ENCODE assay signal across 21 cellular contexts in the genomic region with DNA sequence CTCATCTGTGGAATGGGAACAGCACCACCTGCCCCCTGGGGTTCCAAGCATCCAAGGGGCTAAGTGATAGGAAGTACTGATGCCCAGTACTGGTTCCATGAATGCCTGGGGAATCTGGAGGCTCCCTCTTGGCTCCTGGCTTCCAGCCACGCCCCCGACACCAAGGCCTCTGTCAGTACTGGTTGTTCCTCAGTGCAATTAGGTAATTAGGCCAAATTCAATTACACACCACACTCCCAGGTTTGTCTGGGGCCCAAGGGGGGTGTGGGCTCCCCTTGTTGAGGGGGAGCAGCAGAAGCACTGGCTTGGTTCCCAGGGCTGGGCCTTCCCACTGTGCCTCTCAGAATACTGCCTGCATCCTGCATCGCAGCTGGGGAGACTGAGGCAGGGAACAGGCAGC.
"Had no signal": no experiment of that assay in that cellular context is flagged by ENCODE, and none has a peak within 500 bp of the region (broad histone marks: within the 10 kb centered on the region; RNA-seq: fewer than 3 reads in every experiment).

No MANE protein-coding gene starts in this region.

- DNase-seq: immature natural killer cell; islet precursor cell; left ventricle myocardium inferior; midbrain; mucosa of descending colon; naive thymus-derived CD4-positive, alpha-beta T cell; small intestine; spleen; stimulated activated CD4-positive, alpha-beta T cell treated with anti-CD3 and anti-CD28 coated beads, Interleukin-4, amount 100 ng/mL, for 24 hours; stimulated activated naive CD4-positive, alpha-beta T cell treated with Interleukin-2 at 50 U/mL for 16 hours; stimulated activated naive CD8-positive, alpha-beta T cell treated with anti-CD3 and anti-CD28 coated beads, Interleukin-15, amount 100 ng/mL, for 72 hours; testis; thyroid gland; transverse colon; upper lobe of right lung had no signal

- H3K27me3 ChIP-seq: ovary, right atrium auricular region, spleen, testis, thyroid gland, transverse colon, upper lobe of right lung had no signal

- H3K4me1 ChIP-seq: testis had no signal

- FAIRE-seq: small intestine had no signal

- H3K27ac ChIP-seq: left ventricle myocardium inferior, ovary, right atrium auricular region, spleen, testis, thyroid gland, transverse colon, upper lobe of right lung had no signal

- H3K36me3 ChIP-seq: ovary, transverse colon had no signal

- H3K9me3 ChIP-seq: left ventricle myocardium inferior, mucosa of descending colon, ovary, right atrium auricular region, spleen, testis, thyroid gland, transverse colon, upper lobe of right lung had no signal

- ATAC-seq: mucosa of descending colon; naive thymus-derived CD4-positive, alpha-beta T cell; natural killer cell treated with Interleukin-12 subunit alpha and Interleukin-12 subunit beta and Interleukin-15 and Interleukin-18, amount 100 ng/mL, for 72 hours; sciatic nerve; stimulated activated effector memory CD8-positive, alpha-beta T cell treated with anti-CD3 and anti-CD28 coated beads, Interleukin-12 subunit alpha, Interleukin-12 subunit beta, amount 100 ng/mL, for 72 hours; stimulated activated naive CD8-positive, alpha-beta T cell treated with anti-CD3 and anti-CD28 coated beads, Interleukin-15, amount 100 ng/mL, for 72 hours; upper lobe of right lung had no signal

- H3K4me3 ChIP-seq: left ventricle myocardium inferior, lung, mucosa of descending colon, ovary, right atrium auricular region, spleen, testis, thyroid gland, transverse colon, upper lobe of right lung had no signal
